Comparison of ENCODE assay signal across 1 cellular context in the genomic region with DNA sequence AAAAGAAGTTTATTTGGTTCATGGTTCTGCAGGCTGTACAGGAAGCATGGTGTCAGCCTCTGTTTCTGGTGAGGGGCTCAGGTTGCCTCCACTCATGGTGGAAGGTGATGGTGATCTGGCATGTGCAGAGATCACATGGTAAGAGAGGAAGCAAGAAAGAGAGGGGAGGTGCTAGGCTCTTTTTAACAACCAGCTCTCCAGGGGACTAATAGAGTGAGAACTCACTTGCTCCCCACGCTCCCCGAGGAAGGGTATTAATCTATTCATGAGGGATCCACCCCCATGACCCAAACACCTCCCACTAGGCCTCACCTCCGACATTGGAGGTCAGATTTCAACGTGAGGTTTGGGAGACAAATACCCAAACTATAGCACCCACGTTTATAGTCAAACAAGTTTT.
TF ChIP-seq lines count a peak whose summit lies in the region.

No MANE protein-coding gene starts in this region.

TF ChIP-seq in K562, 482 proteins besides CTCF, POLR2A, EP300 and RAD21:
- TF ChIP-seq, protein P1, sequence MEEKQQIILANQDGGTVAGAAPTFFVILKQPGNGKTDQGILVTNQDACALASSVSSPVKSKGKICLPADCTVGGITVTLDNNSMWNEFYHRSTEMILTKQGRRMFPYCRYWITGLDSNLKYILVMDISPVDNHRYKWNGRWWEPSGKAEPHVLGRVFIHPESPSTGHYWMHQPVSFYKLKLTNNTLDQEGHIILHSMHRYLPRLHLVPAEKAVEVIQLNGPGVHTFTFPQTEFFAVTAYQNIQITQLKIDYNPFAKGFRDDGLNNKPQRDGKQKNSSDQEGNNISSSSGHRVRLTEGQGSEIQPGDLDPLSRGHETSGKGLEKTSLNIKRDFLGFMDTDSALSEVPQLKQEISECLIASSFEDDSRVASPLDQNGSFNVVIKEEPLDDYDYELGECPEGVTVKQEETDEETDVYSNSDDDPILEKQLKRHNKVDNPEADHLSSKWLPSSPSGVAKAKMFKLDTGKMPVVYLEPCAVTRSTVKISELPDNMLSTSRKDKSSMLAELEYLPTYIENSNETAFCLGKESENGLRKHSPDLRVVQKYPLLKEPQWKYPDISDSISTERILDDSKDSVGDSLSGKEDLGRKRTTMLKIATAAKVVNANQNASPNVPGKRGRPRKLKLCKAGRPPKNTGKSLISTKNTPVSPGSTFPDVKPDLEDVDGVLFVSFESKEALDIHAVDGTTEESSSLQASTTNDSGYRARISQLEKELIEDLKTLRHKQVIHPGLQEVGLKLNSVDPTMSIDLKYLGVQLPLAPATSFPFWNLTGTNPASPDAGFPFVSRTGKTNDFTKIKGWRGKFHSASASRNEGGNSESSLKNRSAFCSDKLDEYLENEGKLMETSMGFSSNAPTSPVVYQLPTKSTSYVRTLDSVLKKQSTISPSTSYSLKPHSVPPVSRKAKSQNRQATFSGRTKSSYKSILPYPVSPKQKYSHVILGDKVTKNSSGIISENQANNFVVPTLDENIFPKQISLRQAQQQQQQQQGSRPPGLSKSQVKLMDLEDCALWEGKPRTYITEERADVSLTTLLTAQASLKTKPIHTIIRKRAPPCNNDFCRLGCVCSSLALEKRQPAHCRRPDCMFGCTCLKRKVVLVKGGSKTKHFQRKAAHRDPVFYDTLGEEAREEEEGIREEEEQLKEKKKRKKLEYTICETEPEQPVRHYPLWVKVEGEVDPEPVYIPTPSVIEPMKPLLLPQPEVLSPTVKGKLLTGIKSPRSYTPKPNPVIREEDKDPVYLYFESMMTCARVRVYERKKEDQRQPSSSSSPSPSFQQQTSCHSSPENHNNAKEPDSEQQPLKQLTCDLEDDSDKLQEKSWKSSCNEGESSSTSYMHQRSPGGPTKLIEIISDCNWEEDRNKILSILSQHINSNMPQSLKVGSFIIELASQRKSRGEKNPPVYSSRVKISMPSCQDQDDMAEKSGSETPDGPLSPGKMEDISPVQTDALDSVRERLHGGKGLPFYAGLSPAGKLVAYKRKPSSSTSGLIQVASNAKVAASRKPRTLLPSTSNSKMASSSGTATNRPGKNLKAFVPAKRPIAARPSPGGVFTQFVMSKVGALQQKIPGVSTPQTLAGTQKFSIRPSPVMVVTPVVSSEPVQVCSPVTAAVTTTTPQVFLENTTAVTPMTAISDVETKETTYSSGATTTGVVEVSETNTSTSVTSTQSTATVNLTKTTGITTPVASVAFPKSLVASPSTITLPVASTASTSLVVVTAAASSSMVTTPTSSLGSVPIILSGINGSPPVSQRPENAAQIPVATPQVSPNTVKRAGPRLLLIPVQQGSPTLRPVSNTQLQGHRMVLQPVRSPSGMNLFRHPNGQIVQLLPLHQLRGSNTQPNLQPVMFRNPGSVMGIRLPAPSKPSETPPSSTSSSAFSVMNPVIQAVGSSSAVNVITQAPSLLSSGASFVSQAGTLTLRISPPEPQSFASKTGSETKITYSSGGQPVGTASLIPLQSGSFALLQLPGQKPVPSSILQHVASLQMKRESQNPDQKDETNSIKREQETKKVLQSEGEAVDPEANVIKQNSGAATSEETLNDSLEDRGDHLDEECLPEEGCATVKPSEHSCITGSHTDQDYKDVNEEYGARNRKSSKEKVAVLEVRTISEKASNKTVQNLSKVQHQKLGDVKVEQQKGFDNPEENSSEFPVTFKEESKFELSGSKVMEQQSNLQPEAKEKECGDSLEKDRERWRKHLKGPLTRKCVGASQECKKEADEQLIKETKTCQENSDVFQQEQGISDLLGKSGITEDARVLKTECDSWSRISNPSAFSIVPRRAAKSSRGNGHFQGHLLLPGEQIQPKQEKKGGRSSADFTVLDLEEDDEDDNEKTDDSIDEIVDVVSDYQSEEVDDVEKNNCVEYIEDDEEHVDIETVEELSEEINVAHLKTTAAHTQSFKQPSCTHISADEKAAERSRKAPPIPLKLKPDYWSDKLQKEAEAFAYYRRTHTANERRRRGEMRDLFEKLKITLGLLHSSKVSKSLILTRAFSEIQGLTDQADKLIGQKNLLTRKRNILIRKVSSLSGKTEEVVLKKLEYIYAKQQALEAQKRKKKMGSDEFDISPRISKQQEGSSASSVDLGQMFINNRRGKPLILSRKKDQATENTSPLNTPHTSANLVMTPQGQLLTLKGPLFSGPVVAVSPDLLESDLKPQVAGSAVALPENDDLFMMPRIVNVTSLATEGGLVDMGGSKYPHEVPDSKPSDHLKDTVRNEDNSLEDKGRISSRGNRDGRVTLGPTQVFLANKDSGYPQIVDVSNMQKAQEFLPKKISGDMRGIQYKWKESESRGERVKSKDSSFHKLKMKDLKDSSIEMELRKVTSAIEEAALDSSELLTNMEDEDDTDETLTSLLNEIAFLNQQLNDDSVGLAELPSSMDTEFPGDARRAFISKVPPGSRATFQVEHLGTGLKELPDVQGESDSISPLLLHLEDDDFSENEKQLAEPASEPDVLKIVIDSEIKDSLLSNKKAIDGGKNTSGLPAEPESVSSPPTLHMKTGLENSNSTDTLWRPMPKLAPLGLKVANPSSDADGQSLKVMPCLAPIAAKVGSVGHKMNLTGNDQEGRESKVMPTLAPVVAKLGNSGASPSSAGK (IDR thresholded peaks at IDR 0.05): 0 out of 2 replicates have a peak, but pooled peaks have one; percentile 24
- TF ChIP-seq CEBPB (tag; IDR thresholded peaks at IDR 0.05): no peak
- 0 out of 2 replicates have a peak, but pooled peaks have one; percentile 46 for TF ChIP-seq DMBX1 (CRISPR knock-in tag; IDR thresholded peaks at IDR 0.05; ENCODE audit: borderline replicate concordance)
- peak; percentile 30; the same call in 1 of the 2 replicates for TF ChIP-seq BHLHE40 (IDR thresholded peaks at IDR 0.05; ENCODE audit: low read length)
- TF ChIP-seq BRCA1 (IDR thresholded peaks at IDR 0.05): no peak
- TF ChIP-seq BRCA1 (CRISPR knock-in tag; IDR thresholded peaks at IDR 0.05): no peak
- TF ChIP-seq L3MBTL2 (IDR thresholded peaks at IDR 0.05): peak; percentile 35; the same call in 1 of the 2 replicates
- 0 out of 2 replicates have a peak, but pooled peaks have one; percentile 41 for TF ChIP-seq SMAD4 (CRISPR knock-in tag; conservative IDR thresholded peaks at IDR 0.05)
- TF ChIP-seq CXXC5 (CRISPR knock-in tag; IDR thresholded peaks at IDR 0.05): 0 out of 2 replicates have a peak, but pooled peaks have one; percentile 27
- no peak for TF ChIP-seq STAG1 (CRISPR knock-in tag; IDR thresholded peaks at IDR 0.05; ENCODE audit: borderline replicate concordance)
- TF ChIP-seq, protein P2, sequence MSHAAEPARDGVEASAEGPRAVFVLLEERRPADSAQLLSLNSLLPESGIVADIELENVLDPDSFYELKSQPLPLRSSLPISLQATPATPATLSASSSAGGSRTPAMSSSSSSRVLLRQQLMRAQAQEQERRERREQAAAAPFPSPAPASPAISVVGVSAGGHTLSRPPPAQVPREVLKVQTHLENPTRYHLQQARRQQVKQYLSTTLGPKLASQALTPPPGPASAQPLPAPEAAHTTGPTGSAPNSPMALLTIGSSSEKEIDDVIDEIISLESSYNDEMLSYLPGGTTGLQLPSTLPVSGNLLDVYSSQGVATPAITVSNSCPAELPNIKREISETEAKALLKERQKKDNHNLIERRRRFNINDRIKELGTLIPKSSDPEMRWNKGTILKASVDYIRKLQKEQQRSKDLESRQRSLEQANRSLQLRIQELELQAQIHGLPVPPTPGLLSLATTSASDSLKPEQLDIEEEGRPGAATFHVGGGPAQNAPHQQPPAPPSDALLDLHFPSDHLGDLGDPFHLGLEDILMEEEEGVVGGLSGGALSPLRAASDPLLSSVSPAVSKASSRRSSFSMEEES (CRISPR knock-in tag; IDR thresholded peaks at IDR 0.05): no peak
- TF ChIP-seq MYC (IDR thresholded peaks at IDR 0.05; ENCODE audit: low read depth, low read length): peak; percentile 27; the same call in 1 of the 2 replicates
- TF ChIP-seq MYC (CRISPR knock-in tag; IDR thresholded peaks at IDR 0.05; ENCODE audit: borderline replicate concordance, low read depth): no peak
- TF ChIP-seq CBX2 (IDR thresholded peaks at IDR 0.05; ENCODE audit: insufficient read depth, low read length, poor library complexity, severe bottlenecking): no peak
